In the genomic region with DNA sequence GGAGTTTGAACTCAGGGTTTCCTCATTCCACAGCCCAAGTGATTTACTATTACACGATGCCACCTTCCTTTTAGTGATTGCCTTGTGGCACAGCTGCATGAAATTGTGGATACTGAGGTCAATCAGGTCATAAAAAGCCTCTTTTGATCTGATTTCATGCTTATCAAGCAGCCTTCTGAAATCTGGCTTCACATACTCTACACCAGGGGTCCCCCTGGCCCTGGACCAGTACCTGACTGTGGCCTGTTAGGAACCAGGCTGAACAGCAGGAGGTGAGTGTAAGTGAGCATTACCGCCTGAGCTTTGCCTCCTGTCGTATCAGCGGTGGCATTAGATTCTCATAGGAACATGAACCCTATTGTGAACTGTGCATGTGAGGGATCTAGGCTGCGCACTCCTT, we compare ENCODE assay signal across 11 cellular contexts. TPM values are rescaled to one million over a fixed set of nuclear protein-coding genes. Genes with fewer than 3 reads are reported as not detected.
DNase-seq lines count a peak whose midpoint lies in the region; ATAC-seq and TF ChIP-seq lines count a peak whose summit lies in the region.
"Had no signal": no experiment of that assay in that cellular context is flagged by ENCODE, and none has a peak within 500 bp of the region (broad histone marks: within the 10 kb centered on the region; RNA-seq: fewer than 3 reads in every experiment).

No MANE protein-coding gene starts in this region.

- intact Hi-C loops in activated CD8-positive, alpha-beta T cell treated with anti-CD3 and anti-CD28 coated beads for 36 hours (cut with micrococcal nuclease) = no loop called here
- intact Hi-C loops in esophagus muscularis mucosa (cut with DNase I) = no loop called here

- H3K27me3 ChIP-seq in esophagus muscularis mucosa = no peaks in the 10 kb centered on the region

- peaks cover 8 to 32% (median 15%) of the 10 kb centered on the region in 4 donors for H3K36me3 ChIP-seq in esophagus muscularis mucosa

- ATAC-seq in activated CD8-positive, alpha-beta T cell treated with anti-CD3 and anti-CD28 coated beads for 36 hours = peak; percentile 38
- ATAC-seq in activated CD8-positive, alpha-beta T cell treated with anti-CD3 and anti-CD28 coated beads, Interleukin-2, amount 10 ng/mL, durations not matched to agents 7 days and 5 days = no peak
- ATAC-seq in stimulated activated effector memory CD8-positive, alpha-beta T cell treated with anti-CD3 and anti-CD28 coated beads, Interleukin-12 subunit alpha, Interleukin-12 subunit beta, amount 100 ng/mL, for 72 hours = peak; percentile 39
- no peak for ATAC-seq in GM18907 (IDR thresholded peaks at IDR 0.05; ENCODE audit: unreplicated experiment)

- TF ChIP-seq POLR2A in esophagus muscularis mucosa (IDR thresholded peaks at IDR 0.05; ENCODE audit: low read depth) = no peak

- no peaks in the 10 kb centered on the region for H3K9me3 ChIP-seq in esophagus muscularis mucosa

- H3K4me1 ChIP-seq in esophagus muscularis mucosa = peaks cover 43 to 70% (median 58%) of the 10 kb centered on the region in 4 donors

- no peak overlapping the region for H3K4me3 ChIP-seq in esophagus muscularis mucosa

- peak overlapping the region; percentile 83 for H3K27ac Mint-ChIP-seq in activated CD8-positive, alpha-beta T cell treated with anti-CD3 and anti-CD28 coated beads for 36 hours
- H3K27ac Mint-ChIP-seq in activated CD8-positive, alpha-beta T cell treated with anti-CD3 and anti-CD28 coated beads, Interleukin-2, amount 10 ng/mL, durations not matched to agents 7 days and 5 days = no peak overlapping the region
- H3K27ac Mint-ChIP-seq in stimulated activated effector memory CD8-positive, alpha-beta T cell treated with anti-CD3 and anti-CD28 coated beads, Interleukin-12 subunit alpha, Interleukin-12 subunit beta, amount 100 ng/mL, for 72 hours = peak overlapping the region; percentile 84

- H3K36me3 Mint-ChIP-seq in activated CD8-positive, alpha-beta T cell treated with anti-CD3 and anti-CD28 coated beads for 36 hours (ENCODE audit: low read depth) = peaks cover 41% of the 10 kb centered on the region
- H3K36me3 Mint-ChIP-seq in activated CD8-positive, alpha-beta T cell treated with anti-CD3 and anti-CD28 coated beads, Interleukin-2, amount 10 ng/mL, durations not matched to agents 7 days and 5 days (ENCODE audit: low read depth) = peaks cover 79% of the 10 kb centered on the region
- H3K36me3 Mint-ChIP-seq in stimulated activated effector memory CD8-positive, alpha-beta T cell treated with anti-CD3 and anti-CD28 coated beads, Interleukin-12 subunit alpha, Interleukin-12 subunit beta, amount 100 ng/mL, for 72 hours = peaks cover 52% of the 10 kb centered on the region

- TF ChIP-seq CTCF in activated CD8-positive, alpha-beta T cell treated with anti-CD3 and anti-CD28 coated beads for 36 hours (IDR thresholded peaks at IDR 0.05) = no peak
- no peak for TF ChIP-seq CTCF in esophagus muscularis mucosa (IDR thresholded peaks at IDR 0.05)

- H3K4me1 Mint-ChIP-seq in activated CD8-positive, alpha-beta T cell treated with anti-CD3 and anti-CD28 coated beads for 36 hours (ENCODE audit: low read depth) = peaks cover 79% of the 10 kb centered on the region
- H3K4me1 Mint-ChIP-seq in activated CD8-positive, alpha-beta T cell treated with anti-CD3 and anti-CD28 coated beads, Interleukin-2, amount 10 ng/mL, durations not matched to agents 7 days and 5 days (ENCODE audit: low read depth) = peaks cover 64% of the 10 kb centered on the region
- H3K4me1 Mint-ChIP-seq in stimulated activated effector memory CD8-positive, alpha-beta T cell treated with anti-CD3 and anti-CD28 coated beads, Interleukin-12 subunit alpha, Interleukin-12 subunit beta, amount 100 ng/mL, for 72 hours = peaks cover 62% of the 10 kb centered on the region

- POLR2A ChIA-PET in activated CD8-positive, alpha-beta T cell treated with anti-CD3 and anti-CD28 coated beads for 36 hours (lab: Charles Lee) = interaction anchor here (0.9 to 2.2 kb wide), 8 partner anchors 9 to 283 kb away, joined by 3 to 12 read pairs (median 4); no protein-coding TSS in a partner anchor
- POLR2A ChIA-PET in activated CD8-positive, alpha-beta T cell treated with anti-CD3 and anti-CD28 coated beads, Interleukin-2, amount 10 ng/mL, durations not matched to agents 7 days and 5 days (lab: Charles Lee) = interaction anchor here (1.1 to 1.4 kb wide), 3 partner anchors 11 to 86 kb away, joined by 3 to 4 read pairs (median 4); partner anchors contain the start of gene SLFN5

- WGBS in esophagus muscularis mucosa = 86% methylated on average over 5 of the region's 5 CpGs

- H3K27me3 Mint-ChIP-seq in activated CD8-positive, alpha-beta T cell treated with anti-CD3 and anti-CD28 coated beads for 36 hours = no peaks in the 10 kb centered on the region
- no peaks in the 10 kb centered on the region for H3K27me3 Mint-ChIP-seq in activated CD8-positive, alpha-beta T cell treated with anti-CD3 and anti-CD28 coated beads, Interleukin-2, amount 10 ng/mL, durations not matched to agents 7 days and 5 days (ENCODE audit: low read depth)

- CTCF ChIA-PET in activated CD8-positive, alpha-beta T cell treated with anti-CD3 and anti-CD28 coated beads for 36 hours (lab: Charles Lee) = interaction anchor here (1.2 to 3.5 kb wide), 3 partner anchors 11 to 319 kb away, joined by 3 to 20 read pairs (median 4); no protein-coding TSS in a partner anchor
- CTCF ChIA-PET in activated CD8-positive, alpha-beta T cell treated with anti-CD3 and anti-CD28 coated beads, Interleukin-2, amount 10 ng/mL, durations not matched to agents 7 days and 5 days (lab: Charles Lee) = interaction anchor here (1.2 kb wide), 1 partner anchor 277 kb away, joined by 3 read pairs; no protein-coding TSS in a partner anchor

- peaks cover 2% of the 10 kb centered on the region for H3K9me3 Mint-ChIP-seq in activated CD8-positive, alpha-beta T cell treated with anti-CD3 and anti-CD28 coated beads for 36 hours
- H3K9me3 Mint-ChIP-seq in activated CD8-positive, alpha-beta T cell treated with anti-CD3 and anti-CD28 coated beads, Interleukin-2, amount 10 ng/mL, durations not matched to agents 7 days and 5 days (ENCODE audit: insufficient read depth) = peaks cover 3% of the 10 kb centered on the region
- no peaks in the 10 kb centered on the region for H3K9me3 Mint-ChIP-seq in stimulated activated effector memory CD8-positive, alpha-beta T cell treated with anti-CD3 and anti-CD28 coated beads, Interleukin-12 subunit alpha, Interleukin-12 subunit beta, amount 100 ng/mL, for 72 hours

- no peak for DNase-seq in activated CD8-positive, alpha-beta T cell treated with anti-CD3 and anti-CD28 coated beads for 36 hours
- no peak for DNase-seq in activated CD8-positive, alpha-beta T cell treated with anti-CD3 and anti-CD28 coated beads, Interleukin-2, amount 10 ng/mL, durations not matched to agents 7 days and 5 days
- DNase-seq in NCI-H345 treated with DMSO at 0.1 percent for 48 hours (lab: John Stamatoyannopoulos, UW; ENCODE audit: unreplicated experiment) (peak; percentile 3), esophagus muscularis mucosa (ENCODE audit: extremely low spot score) (no peak), activated gamma-delta T cell treated with Interleukin-2 at 50 U/mL for 16 hours (no peak), NCI-H1930 (lab: John Stamatoyannopoulos, UW) (no peak)
- peak in 1 of 2 donors; percentile 46 for DNase-seq in stimulated activated effector memory CD8-positive, alpha-beta T cell treated with anti-CD3 and anti-CD28 coated beads, Interleukin-12 subunit alpha, Interleukin-12 subunit beta, amount 100 ng/mL, for 72 hours (ENCODE audit: low spot score in 2 of 2)
- DNase-seq: activated CD8-positive, alpha-beta memory T cell treated with anti-CD3 and anti-CD28 coated beads for 24 hours; KG1; stimulated activated CD8-positive, alpha-beta memory T cell treated with anti-CD3 and anti-CD28 coated beads, Interleukin-4, amount 100 ng/mL, for 48 hours had no signal

- H3K27ac ChIP-seq in esophagus muscularis mucosa (replicated peaks in 1 of 4) = peak overlapping the region; percentile 14 to 53 (median 44)

- TF ChIP-seq EP300 in esophagus muscularis mucosa (IDR thresholded peaks at IDR 0.05) = no peak

- no peak overlapping the region for H3K4me3 Mint-ChIP-seq in activated CD8-positive, alpha-beta T cell treated with anti-CD3 and anti-CD28 coated beads for 36 hours
- H3K4me3 Mint-ChIP-seq in activated CD8-positive, alpha-beta T cell treated with anti-CD3 and anti-CD28 coated beads, Interleukin-2, amount 10 ng/mL, durations not matched to agents 7 days and 5 days = no peak overlapping the region
- peak overlapping the region; percentile 9 for H3K4me3 Mint-ChIP-seq in stimulated activated effector memory CD8-positive, alpha-beta T cell treated with anti-CD3 and anti-CD28 coated beads, Interleukin-12 subunit alpha, Interleukin-12 subunit beta, amount 100 ng/mL, for 72 hours

RNA-seq across cellular contexts. Expression of gene SLFN5, which starts 13.8 kb away (rescaled TPM):
- 10 to 100 TPM; 29.1 to 32.7 TPM for total RNA-seq in activated CD8-positive, alpha-beta T cell treated with anti-CD3 and anti-CD28 coated beads for 36 hours
- 100 to 1,000 TPM; 209 to 212 TPM for total RNA-seq in activated CD8-positive, alpha-beta T cell treated with anti-CD3 and anti-CD28 coated beads, Interleukin-2, amount 10 ng/mL, durations not matched to agents 7 days and 5 days
- total RNA-seq in esophagus muscularis mucosa = 10 to 100 TPM; 17.9 to 33.4 (median 26.9) TPM

Comparison
In these comparisons a context has a peak if more than half of its experiments do, and no peak if none do; other contexts are left out.
1. ATAC-seq: peak in activated CD8-positive, alpha-beta T cell treated with anti-CD3 and anti-CD28 coated beads for 36 hours (single experiment) and stimulated activated effector memory CD8-positive, alpha-beta T cell treated with anti-CD3 and anti-CD28 coated beads, Interleukin-12 subunit alpha, Interleukin-12 subunit beta, amount 100 ng/mL, for 72 hours (single experiment); none in activated CD8-positive, alpha-beta T cell treated with anti-CD3 and anti-CD28 coated beads, Interleukin-2, amount 10 ng/mL, durations not matched to agents 7 days and 5 days (single experiment) and GM18907 (single experiment).
2. RNA of gene SLFN5, which starts 13.8 kb away (total RNA-seq): 209 to 212 TPM in activated CD8-positive, alpha-beta T cell treated with anti-CD3 and anti-CD28 coated beads, Interleukin-2, amount 10 ng/mL, durations not matched to agents 7 days and 5 days; 29.1 to 32.7 TPM in activated CD8-positive, alpha-beta T cell treated with anti-CD3 and anti-CD28 coated beads for 36 hours and 17.9 to 33.4 TPM in esophagus muscularis mucosa; every median in the first group is over 4 times any median in the second.